ENCODE assay signal across 9 cellular contexts in the genomic region with DNA sequence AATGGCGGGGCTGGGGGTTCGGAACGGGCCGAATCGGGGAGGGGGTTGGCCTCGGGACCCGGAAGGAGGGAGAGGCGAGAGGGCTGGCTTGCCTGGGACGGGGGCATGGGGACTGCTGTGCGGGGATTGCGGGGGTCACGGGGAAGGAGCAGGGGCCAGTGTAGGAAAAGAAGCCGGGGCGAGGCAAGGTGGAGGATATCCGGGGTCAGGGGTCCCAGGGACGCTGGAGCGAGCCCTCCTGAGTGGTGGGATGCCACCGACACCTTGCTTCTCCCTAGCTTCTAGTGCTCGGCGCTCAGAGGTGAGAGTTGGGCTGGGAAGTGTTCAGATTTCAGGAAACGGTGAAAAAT. TPM values are rescaled to one million over a fixed set of nuclear protein-coding genes. Genes with fewer than 3 reads are reported as not detected.
DNase-seq lines count a peak whose midpoint lies in the region; ATAC-seq and TF ChIP-seq lines count a peak whose summit lies in the region.
"Had no signal": no experiment of that assay in that cellular context is flagged by ENCODE, and none has a peak within 500 bp of the region (broad histone marks: within the 10 kb centered on the region; RNA-seq: fewer than 3 reads in every experiment).

No MANE protein-coding gene starts in this region.

- H3K9me3 Mint-ChIP-seq in activated CD4-positive, alpha-beta memory T cell treated with anti-CD3 and anti-CD28 coated beads, Interleukin-2, amount 10 ng/mL, durations not matched to agents 7 days and 5 days: no peaks in the 10 kb centered on the region
- no peaks in the 10 kb centered on the region for H3K9me3 Mint-ChIP-seq in stimulated activated naive B cell treated with anti-CD40 and anti-IgM and Interleukin-4, amounts not matched to agents 10 μg/mL and 1 μg/mL and 100 μg/mL, for 72 hours

- TF ChIP-seq POLR2A in adrenal gland (IDR thresholded peaks at IDR 0.05): no peak

- H3K27me3 ChIP-seq in iPS-20b (ENCODE audit: insufficient read depth, low read length) (peaks cover 39% of the 10 kb centered on the region), adrenal gland (no peaks in the 10 kb centered on the region)

- H3K4me1 ChIP-seq in iPS-20b (ENCODE audit: insufficient read depth, low read length): no peaks in the 10 kb centered on the region
- H3K4me1 ChIP-seq in adrenal gland (replicated peaks in 1 of 2): peaks cover 13 to 20% of the 10 kb centered on the region in 2 donors

- 0 to 3% (median 2%) methylated on average over 5 to 21 of the region's 21 CpGs for WGBS in adrenal gland, 4 donors

- peak overlapping the region; percentile 81 for H3K4me3 ChIP-seq in iPS-20b (ENCODE audit: low read length)
- peak overlapping the region in 2 of 4 donors; percentile 25 to 76 for H3K4me3 ChIP-seq in adrenal gland

- intact Hi-C loops in adrenal gland (cut with DNase I): loop anchor here in 1 of 2 donors (10.0 kb wide), 1 partner anchor 121 kb away; no protein-coding TSS in a partner anchor

- H3K9me3 ChIP-seq in iPS-20b (ENCODE audit: insufficient read depth, low read depth, low read length) (no peaks in the 10 kb centered on the region), adrenal gland (replicated peaks in 1 of 3) (no peaks in the 10 kb centered on the region)

- POLR2A ChIA-PET in activated CD4-positive, alpha-beta memory T cell treated with anti-CD3 and anti-CD28 coated beads, Interleukin-2, amount 10 ng/mL, durations not matched to agents 7 days and 5 days (lab: Charles Lee): interaction anchor here (0.9 to 4.4 kb wide), 8 partner anchors 8 to 128 kb away, joined by 3 to 29 read pairs (median 5); no protein-coding TSS in a partner anchor

- peaks cover 2% of the 10 kb centered on the region for H3K36me3 Mint-ChIP-seq in activated CD4-positive, alpha-beta memory T cell treated with anti-CD3 and anti-CD28 coated beads, Interleukin-2, amount 10 ng/mL, durations not matched to agents 7 days and 5 days (ENCODE audit: low read depth)
- H3K36me3 Mint-ChIP-seq in stimulated activated naive B cell treated with anti-CD40 and anti-IgM and Interleukin-4, amounts not matched to agents 10 μg/mL and 1 μg/mL and 100 μg/mL, for 72 hours: no peaks in the 10 kb centered on the region

- H3K4me1 Mint-ChIP-seq in activated CD4-positive, alpha-beta memory T cell treated with anti-CD3 and anti-CD28 coated beads, Interleukin-2, amount 10 ng/mL, durations not matched to agents 7 days and 5 days: peaks cover 53% of the 10 kb centered on the region
- peaks cover 33 to 45% of the 10 kb centered on the region in 2 donors for H3K4me1 Mint-ChIP-seq in stimulated activated naive B cell treated with anti-CD40 and anti-IgM and Interleukin-4, amounts not matched to agents 10 μg/mL and 1 μg/mL and 100 μg/mL, for 72 hours

- H3K27ac ChIP-seq in iPS-20b (ENCODE audit: low read length) (no peak overlapping the region), adrenal gland (peak overlapping the region in 1 of 5 donors; percentile 41)
- H3K27ac ChIP-seq: 22Rv1 had no signal

- H3K36me3 ChIP-seq in iPS-20b (ENCODE audit: insufficient read depth, low read depth, low read length) (no peaks in the 10 kb centered on the region), adrenal gland (replicated peaks in 1 of 2) (no peaks in the 10 kb centered on the region)

- H3K27me3 Mint-ChIP-seq in activated CD4-positive, alpha-beta memory T cell treated with anti-CD3 and anti-CD28 coated beads, Interleukin-2, amount 10 ng/mL, durations not matched to agents 7 days and 5 days: peaks cover 9% of the 10 kb centered on the region
- H3K27me3 Mint-ChIP-seq in stimulated activated naive B cell treated with anti-CD40 and anti-IgM and Interleukin-4, amounts not matched to agents 10 μg/mL and 1 μg/mL and 100 μg/mL, for 72 hours: peaks cover 19 to 42% of the 10 kb centered on the region in 2 donors

- H3K27ac Mint-ChIP-seq in activated CD4-positive, alpha-beta memory T cell treated with anti-CD3 and anti-CD28 coated beads, Interleukin-2, amount 10 ng/mL, durations not matched to agents 7 days and 5 days: peak overlapping the region; percentile 55
- peak overlapping the region; percentile 87 for H3K27ac Mint-ChIP-seq in stimulated activated naive B cell treated with anti-CD40 and anti-IgM and Interleukin-4, amounts not matched to agents 10 μg/mL and 1 μg/mL and 100 μg/mL, for 72 hours

- no peak for TF ChIP-seq CTCF in adrenal gland (IDR thresholded peaks at IDR 0.05)

- H3K9ac ChIP-seq in iPS-20b (ENCODE audit: low read depth, low read length): peak overlapping the region; percentile 79; the same call in 1 of the 2 replicates

- H3K4me3 Mint-ChIP-seq in activated CD4-positive, alpha-beta memory T cell treated with anti-CD3 and anti-CD28 coated beads, Interleukin-2, amount 10 ng/mL, durations not matched to agents 7 days and 5 days: peak overlapping the region; percentile 79
- peak overlapping the region; percentile 79 to 88 for H3K4me3 Mint-ChIP-seq in stimulated activated naive B cell treated with anti-CD40 and anti-IgM and Interleukin-4, amounts not matched to agents 10 μg/mL and 1 μg/mL and 100 μg/mL, for 72 hours

- CTCF ChIA-PET in activated CD4-positive, alpha-beta memory T cell treated with anti-CD3 and anti-CD28 coated beads, Interleukin-2, amount 10 ng/mL, durations not matched to agents 7 days and 5 days (lab: Charles Lee): interaction anchor here (0.9 to 3.2 kb wide), 6 partner anchors 16 to 125 kb away, joined by 3 to 15 read pairs (median 5); no protein-coding TSS in a partner anchor

- peak; percentile 68 for DNase-seq in DMS53 (lab: John Stamatoyannopoulos, UW)
- no peak for DNase-seq in DMS53 treated with DMSO at 0.1 percent for 48 hours (lab: John Stamatoyannopoulos, UW; ENCODE audit: unreplicated experiment)
- no peak for DNase-seq in activated CD4-positive, alpha-beta memory T cell treated with anti-CD3 and anti-CD28 coated beads, Interleukin-2, amount 10 ng/mL, durations not matched to agents 7 days and 5 days
- DNase-seq in stimulated activated naive B cell treated with anti-CD40 and anti-IgM and Interleukin-4, amounts not matched to agents 10 μg/mL and 1 μg/mL and 100 μg/mL, for 72 hours: no peak
- no peak for DNase-seq in NCI-H526 (lab: John Stamatoyannopoulos, UW)
- no peak for DNase-seq in adrenal gland
- no peak for DNase-seq in midbrain (lab: John Stamatoyannopoulos, UW)

- no peak for ATAC-seq in stimulated activated naive B cell treated with anti-CD40 and anti-IgM and Interleukin-4, amounts not matched to agents 10 μg/mL and 1 μg/mL and 100 μg/mL, for 72 hours (replicated peaks)

RNA-seq across cellular contexts. Expression of a gene that starts 0.4 kb away (rescaled TPM):
- total RNA-seq in activated CD4-positive, alpha-beta memory T cell treated with anti-CD3 and anti-CD28 coated beads, Interleukin-2, amount 10 ng/mL, durations not matched to agents 7 days and 5 days: 100 to 1,000 TPM; 107 to 109 TPM
- total RNA-seq in adrenal gland: 10 to 100 TPM in 7 of 8 donors, 1 to 10 TPM in 1; 4.8 to 17.8 (median 14.5) TPM
- 100 to 1,000 TPM in 1 of 3 donors, 10 to 100 TPM in 1, 1 to 10 TPM in 1; 4.1 to 110 (median 35.0) TPM for polyA plus RNA-seq in adrenal gland

RNA-seq across cellular contexts. Expression of a gene that starts 35.9 kb away (rescaled TPM):
- total RNA-seq in activated CD4-positive, alpha-beta memory T cell treated with anti-CD3 and anti-CD28 coated beads, Interleukin-2, amount 10 ng/mL, durations not matched to agents 7 days and 5 days: 10 to 100 TPM; 12.2 to 13.3 TPM
- 100 to 1,000 TPM; 156 to 529 (median 221) TPM for total RNA-seq in adrenal gland
- 100 to 1,000 TPM in 2 of 3 donors, 10 to 100 TPM in 1; 93.6 to 152 (median 127) TPM for polyA plus RNA-seq in adrenal gland

Comparison
In these comparisons a context has a peak if more than half of its experiments do, and no peak if none do; other contexts are left out.
1. RNA of a gene that starts 0.4 kb away (total RNA-seq): 107 to 109 TPM in activated CD4-positive, alpha-beta memory T cell treated with anti-CD3 and anti-CD28 coated beads, Interleukin-2, amount 10 ng/mL, durations not matched to agents 7 days and 5 days; 4.8 to 17.8 TPM in adrenal gland; every median in the first group is over 4 times any median in the second.
2. RNA of a gene that starts 35.9 kb away (total RNA-seq): 156 to 529 TPM in adrenal gland; 12.2 to 13.3 TPM in activated CD4-positive, alpha-beta memory T cell treated with anti-CD3 and anti-CD28 coated beads, Interleukin-2, amount 10 ng/mL, durations not matched to agents 7 days and 5 days; every median in the first group is over 10 times any median in the second.